Comparison of ENCODE assay signal across 34 cellular contexts in the genomic region with DNA sequence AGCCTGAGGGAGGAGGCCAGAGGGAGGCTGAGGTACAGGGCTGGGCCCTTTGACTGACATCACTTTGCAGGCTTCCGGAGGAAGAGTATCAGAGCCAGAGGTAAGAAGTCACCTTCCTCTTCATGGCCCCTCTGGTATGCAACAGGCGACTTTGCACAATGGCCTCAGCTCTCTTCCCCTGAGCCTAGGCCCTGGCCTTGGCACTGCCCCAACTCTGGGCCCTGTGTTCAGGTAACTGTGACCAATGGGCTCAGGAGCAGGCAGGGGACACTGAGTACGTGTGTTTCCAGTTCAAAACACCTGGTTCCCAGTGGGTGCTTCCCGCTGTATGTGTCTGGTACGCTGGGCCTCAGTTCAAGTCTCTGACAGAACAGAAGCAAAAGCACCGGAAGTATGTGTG. TPM values are rescaled to one million over a fixed set of nuclear protein-coding genes. Genes with fewer than 3 reads are reported as not detected.
"Had no signal": no experiment of that assay in that cellular context is flagged by ENCODE, and none has a peak within 500 bp of the region (broad histone marks: within the 10 kb centered on the region; RNA-seq: fewer than 3 reads in every experiment).

No MANE protein-coding gene starts in this region.

- H3K36me3 Mint-ChIP-seq: activated naive CD8-positive, alpha-beta T cell; brain had no signal

- H3K27ac Mint-ChIP-seq: activated CD4-positive, alpha-beta memory T cell treated with anti-CD3 and anti-CD28 coated beads, Interleukin-2, amount 10 ng/mL, durations not matched to agents 7 days and 5 days; activated naive CD4-positive, alpha-beta T cell treated with anti-CD3 and anti-CD28 coated beads for 36 hours; activated naive CD8-positive, alpha-beta T cell; activated T-helper 17 cell treated with anti-CD3 and anti-CD28 coated beads, Interleukin-2, amount 50 U/mL, for 72 hours; brain; IgD-negative memory B cell; T-helper 17 cell had no signal

- H3K9ac ChIP-seq: KMS-11 had no signal

- H3K9me3 Mint-ChIP-seq: activated CD4-positive, alpha-beta memory T cell treated with anti-CD3 and anti-CD28 coated beads, Interleukin-2, amount 10 ng/mL, durations not matched to agents 7 days and 5 days; activated naive CD4-positive, alpha-beta T cell treated with anti-CD3 and anti-CD28 coated beads for 36 hours; activated T-helper 17 cell treated with anti-CD3 and anti-CD28 coated beads, Interleukin-2, amount 50 U/mL, for 72 hours; central memory CD8-positive, alpha-beta T cell had no signal

- H3K4me3 Mint-ChIP-seq: activated CD4-positive, alpha-beta memory T cell treated with anti-CD3 and anti-CD28 coated beads, Interleukin-2, amount 10 ng/mL, durations not matched to agents 7 days and 5 days; activated naive CD4-positive, alpha-beta T cell treated with anti-CD3 and anti-CD28 coated beads for 36 hours; activated naive CD8-positive, alpha-beta T cell; activated T-helper 17 cell treated with anti-CD3 and anti-CD28 coated beads, Interleukin-2, amount 50 U/mL, for 72 hours; brain; central memory CD8-positive, alpha-beta T cell; IgD-negative memory B cell; T-helper 17 cell had no signal

- FAIRE-seq: astrocyte, TTC549 had no signal

- H3K4me2 ChIP-seq: KMS-11, PC-9 had no signal

- H3K4me3 ChIP-seq: MG63, PC-9, SJSA1 had no signal

- H3K36me3 ChIP-seq: MG63, SJSA1 had no signal

- H3K9me3 ChIP-seq: MG63, SJSA1 had no signal

- DNase-seq: activated CD4-positive, alpha-beta memory T cell treated with anti-CD3 and anti-CD28 coated beads, Interleukin-2, amount 10 ng/mL, durations not matched to agents 7 days and 5 days; activated CD4-positive, alpha-beta T cell treated with anti-CD3 and anti-CD28 coated beads, Interleukin-2, amount 50 U/mL, for 1 hour; activated CD4-positive, CD25-positive, alpha-beta regulatory T cell; activated gamma-delta T cell; activated naive CD4-positive, alpha-beta T cell treated with anti-CD3 and anti-CD28 coated beads for 36 hours; activated T-cell treated with anti-CD3 and anti-CD28 coated beads for 4 hours; activated T-cell treated with anti-CD3 and anti-CD28 coated beads, Interleukin-2, amount 50 U/mL, for 48 hours; amygdala; MG63; MV-4-11; NCI-H1092 treated with DMSO at 0.1 percent for 48 hours; NCI-H1417 treated with DMSO at 0.1 percent for 48 hours; NCI-H1694 treated with DMSO at 0.1 percent for 48 hours; NCI-H2029 treated with DMSO at 0.1 percent for 48 hours; NCI-H345; NCI-H510A; NCI-H526 treated with DMSO at 0.1 percent for 48 hours; PC-9; SHP77; T-helper 17 cell; T-helper 9 cell had no signal

- H3K27ac ChIP-seq: KMS-11, PC-9, RWPE1, SJSA1, VCaP had no signal

- ATAC-seq: activated T-helper 17 cell treated with anti-CD3 and anti-CD28 coated beads, Interleukin-2, amount 50 U/mL, for 72 hours; SK-N-SH treated with all-trans-retinoic acid at 6 μM for 48 hours; T-helper 17 cell had no signal

- H2AFZ ChIP-seq: PC-9 had no signal

RNA-seq across cellular contexts. Expression of a gene that starts 12.1 kb away (rescaled TPM):
- total RNA-seq: activated CD4-positive, alpha-beta memory T cell treated with anti-CD3 and anti-CD28 coated beads, Interleukin-2, amount 10 ng/mL, durations not matched to agents 7 days and 5 days; activated CD8-positive, alpha-beta memory T cell treated with anti-CD3 and anti-CD28 coated beads for 36 hours; activated naive CD4-positive, alpha-beta T cell treated with anti-CD3 and anti-CD28 coated beads for 36 hours; PC-9; SJSA1; T-helper 17 cell had no signal
- polyA plus RNA-seq: IgD-negative memory B cell had no signal
